17 cellular contexts compared by ENCODE assay signal in genomic region chr15:62492900-62493299, GRCh38.
"Had no signal": no experiment of that assay in that cellular context is flagged by ENCODE, and none has a peak within 500 bp of the region (broad histone marks: within the 10 kb centered on the region; RNA-seq: fewer than 3 reads in every experiment).

No MANE protein-coding gene starts in this region.

- H3K27ac ChIP-seq: esophagus muscularis mucosa, tibial nerve had no signal

- ATAC-seq: activated CD8-positive, alpha-beta T cell treated with anti-CD3 and anti-CD28 coated beads, Interleukin-2, amount 10 ng/mL, durations not matched to agents 7 days and 5 days; activated T-cell treated with anti-CD3 and anti-CD28 coated beads, Interleukin-2, amount 50 U/mL, for 72 hours; stimulated activated naive B cell treated with anti-CD40 and anti-IgM and Interleukin-4, amounts not matched to agents 10 μg/mL and 1 μg/mL and 100 μg/mL, for 72 hours had no signal

- H3K27me3 ChIP-seq: esophagus muscularis mucosa, tibial nerve had no signal

- DNase-seq: activated B cell treated with CpG ODN at 0.5 μM for 24 hours; activated CD4-positive, alpha-beta T cell treated with anti-CD3 and anti-CD28 coated beads, Interleukin-2, amount 10 ng/mL, durations not matched to agents 24 days and 14 days; activated CD8-positive, alpha-beta memory T cell treated with anti-CD3 and anti-CD28 coated beads, Interleukin-2, amount 50 U/mL, for 48 hours; activated CD8-positive, alpha-beta T cell treated with anti-CD3 and anti-CD28 coated beads, Interleukin-2, amount 10 ng/mL, durations not matched to agents 7 days and 5 days; activated gamma-delta T cell; activated T-cell treated with anti-CD3 and anti-CD28 coated beads, Interleukin-2, amount 50 U/mL, for 72 hours; amniotic stem cell; caudate nucleus; immature natural killer cell; naive B cell; retina; stimulated activated CD4-positive, alpha-beta T cell treated with anti-CD3 and anti-CD28 coated beads, Interleukin-2, amount 100 ng/mL, for 48 hours; stimulated activated naive B cell treated with anti-CD40 and anti-IgM and Interleukin-4, amounts not matched to agents 10 μg/mL and 1 μg/mL and 100 μg/mL, for 72 hours; SW 1271 had no signal

- H3K36me3 ChIP-seq: esophagus muscularis mucosa, tibial nerve had no signal

- H3K9me3 ChIP-seq: esophagus muscularis mucosa, tibial nerve had no signal

- H3K4me3 ChIP-seq: esophagus muscularis mucosa, lung, tibial nerve had no signal
